In genomic region chr9:121281614-121282291, GRCh38 we compare ENCODE assay signal across 1 cellular context.
A peak's percentile ranks its signal among the peaks of the same experiment; 100 is the strongest.
TF ChIP-seq lines count a peak whose summit lies in the region.

No MANE protein-coding gene starts in this region.

TF ChIP-seq in A549, 52 proteins besides CTCF, POLR2A, EP300 and RAD21 (continued from another document):
- TF ChIP-seq HMGXB4 (CRISPR knock-in tag; IDR thresholded peaks at IDR 0.05; ENCODE audit: borderline replicate concordance) (no peak), PHF8 (IDR thresholded peaks at IDR 0.05; ENCODE audit: borderline replicate concordance, low read depth) (no peak), FOSL2 (IDR thresholded peaks at IDR 0.05) (peak; percentile 85; the same call in 1 of the 2 replicates), FOSL2 (CRISPR knock-in tag; IDR thresholded peaks at IDR 0.05) (peak; percentile 97), USF2 (IDR thresholded peaks at IDR 0.05) (peak; percentile 44; the same call in 1 of the 2 replicates)
